Comparison of ENCODE assay signal across 9 cellular contexts in genomic region chr9:98944130-98945074, GRCh38. TPM values are rescaled to one million over a fixed set of nuclear protein-coding genes. Genes with fewer than 3 reads are reported as not detected.
DNase-seq lines count a peak whose midpoint lies in the region; ATAC-seq, FAIRE-seq and TF ChIP-seq lines count a peak whose summit lies in the region.
"Had no signal": no experiment of that assay in that cellular context is flagged by ENCODE, and none has a peak within 500 bp of the region (broad histone marks: within the 10 kb centered on the region; RNA-seq: fewer than 3 reads in every experiment).

No MANE protein-coding gene starts in this region.

- POLR2A ChIA-PET in HepG2 (lab: Yijun Ruan, JAX): no interaction called here

- DNase-seq in right lobe of liver (no peak), HepG2 (ENCODE audit: low spot score) (no peak), mucosa of descending colon (peak in 2 of 3 donors; percentile 31 to 52), aorta (peak; percentile 57 to 85)
- DNase-seq in central memory CD8-positive, alpha-beta T cell (ENCODE audit: low spot score in 2 of 2): no peak
- no peak for DNase-seq in activated T-helper 2 cell treated with anti-CD3 and anti-CD28 coated beads, Interferon-gamma antibody, Interleukin-2, Interleukin-4, amounts not matched to agents 10 μg/mL and 5 μg/mL and 100 μg/mL, durations not matched to agents 14 hours and 24 hours and 36 hours (ENCODE audit: low spot score)

- H3K4me3 ChIP-seq in right lobe of liver: peak overlapping the region in 2 of 3 donors; percentile 11 to 12
- no peak overlapping the region for H3K4me3 ChIP-seq in HepG2 (replicated peaks in 1 of 3; ENCODE audit: insufficient read depth in 1 of 3, low read depth in 2 of 3, low read length in 3 of 3)
- H3K4me3 ChIP-seq in mucosa of descending colon: no peak overlapping the region
- H3K4me3 ChIP-seq in aorta (ENCODE audit: low read length in 2 of 2): peak overlapping the region; percentile 39 to 47

- FAIRE-seq in HepG2 (lab: Jason Lieb, UNC): no peak
- FAIRE-seq: GM18507 had no signal

- H3K36me3 ChIP-seq in right lobe of liver: no peaks in the 10 kb centered on the region
- H3K36me3 ChIP-seq in HepG2 (replicated peaks in 1 of 2; ENCODE audit: control insufficient read depth in 1 of 2, insufficient read depth in 2 of 2, low read length in 2 of 2): no peaks in the 10 kb centered on the region
- H3K36me3 ChIP-seq in mucosa of descending colon (ENCODE audit: low read depth): no peaks in the 10 kb centered on the region
- no peaks in the 10 kb centered on the region for H3K36me3 ChIP-seq in aorta (ENCODE audit: control insufficient read depth in 1 of 2, insufficient read depth in 2 of 2, low read length in 1 of 2)

- in situ Hi-C loops in HepG2 (cut with HindIII; ENCODE audit: extremely low pct_ligation_motif_present, low pct_unique_long_range_greater_than_20kb): no loop called here

- H3K4me1 Mint-ChIP-seq in central memory CD8-positive, alpha-beta T cell: peaks cover 4% of the 10 kb centered on the region
- no peaks in the 10 kb centered on the region for H3K4me1 Mint-ChIP-seq in activated T-helper 2 cell treated with anti-CD3 and anti-CD28 coated beads, Interferon-gamma antibody, Interleukin-2, Interleukin-4, amounts not matched to agents 10 μg/mL and 5 μg/mL and 100 μg/mL, durations not matched to agents 14 hours and 24 hours and 36 hours (ENCODE audit: low read depth)

- no peak for ATAC-seq in right lobe of liver
- no peak for ATAC-seq in HepG2
- ATAC-seq in central memory CD8-positive, alpha-beta T cell (replicated peaks; ENCODE audit: extremely low read depth, poor library complexity, severe bottlenecking): no peak
- peak; percentile 22 for ATAC-seq in mucosa of descending colon
- peak; percentile 63 for ATAC-seq in aorta (ENCODE audit: low FRiP score)
- no peak for ATAC-seq in HG03469 (IDR thresholded peaks at IDR 0.05; ENCODE audit: unreplicated experiment)
- no peak for ATAC-seq in HG03342 (IDR thresholded peaks at IDR 0.05; ENCODE audit: unreplicated experiment)

- 11% methylated on average over 31 of the region's 49 CpGs for WGBS in right lobe of liver (ENCODE audit: insufficient coverage, low coverage, low lambda C conversion rate, missing lambda C conversion rate)
- 34% methylated on average over 18 of the region's 49 CpGs for WGBS in HepG2 (ENCODE audit: low lambda C conversion rate)
- WGBS in aorta, 2 donors: 6 to 7% methylated on average over 49 of the region's 49 CpGs

- H3K27ac Mint-ChIP-seq in central memory CD8-positive, alpha-beta T cell (ENCODE audit: low read depth): no peak overlapping the region
- no peak overlapping the region for H3K27ac Mint-ChIP-seq in activated T-helper 2 cell treated with anti-CD3 and anti-CD28 coated beads, Interferon-gamma antibody, Interleukin-2, Interleukin-4, amounts not matched to agents 10 μg/mL and 5 μg/mL and 100 μg/mL, durations not matched to agents 14 hours and 24 hours and 36 hours

- no TSS peak for BruUV-seq in HepG2 (replicated peaks; lab: Mats Ljungman, UMichigan)

- no peak overlapping the region for H3K9ac ChIP-seq in HepG2 (ENCODE audit: insufficient read depth, low read depth, low read length)

- no peaks in the 10 kb centered on the region for H4K20me1 ChIP-seq in HepG2 (ENCODE audit: insufficient read depth, low read length)

- H3K4me2 ChIP-seq in HepG2 (ENCODE audit: low read depth, low read length): no peak overlapping the region

- H2AFZ ChIP-seq in HepG2 (ENCODE audit: low read length): no peak overlapping the region

- no peaks in the 10 kb centered on the region for H3K36me3 Mint-ChIP-seq in central memory CD8-positive, alpha-beta T cell (ENCODE audit: insufficient read depth)
- H3K36me3 Mint-ChIP-seq in activated T-helper 2 cell treated with anti-CD3 and anti-CD28 coated beads, Interferon-gamma antibody, Interleukin-2, Interleukin-4, amounts not matched to agents 10 μg/mL and 5 μg/mL and 100 μg/mL, durations not matched to agents 14 hours and 24 hours and 36 hours (ENCODE audit: low read depth): no peaks in the 10 kb centered on the region

- H3K9me3 ChIP-seq in right lobe of liver: no peaks in the 10 kb centered on the region
- no peaks in the 10 kb centered on the region for H3K9me3 ChIP-seq in HepG2 (ENCODE audit: low read length)
- no peaks in the 10 kb centered on the region for H3K9me3 ChIP-seq in mucosa of descending colon
- no peaks in the 10 kb centered on the region for H3K9me3 ChIP-seq in aorta (ENCODE audit: control insufficient read depth, low read length)

- H3K4me3 Mint-ChIP-seq in central memory CD8-positive, alpha-beta T cell: peak overlapping the region; percentile 52
- no peak overlapping the region for H3K4me3 Mint-ChIP-seq in activated T-helper 2 cell treated with anti-CD3 and anti-CD28 coated beads, Interferon-gamma antibody, Interleukin-2, Interleukin-4, amounts not matched to agents 10 μg/mL and 5 μg/mL and 100 μg/mL, durations not matched to agents 14 hours and 24 hours and 36 hours (ENCODE audit: low read depth)

- no peaks in the 10 kb centered on the region for H3K79me2 ChIP-seq in HepG2 (ENCODE audit: insufficient read depth, low read length)

- intact Hi-C loops in right lobe of liver (cut with DNase I): no loop called here
- intact Hi-C loops in HepG2 (cut with micrococcal nuclease; ENCODE audit: unreplicated experiment): no loop called here
- intact Hi-C loops in mucosa of descending colon (cut with DNase I, micrococcal nuclease): no loop called here
- intact Hi-C loops in aorta (cut with DNase I): no loop called here
- intact Hi-C loops in activated T-helper 2 cell treated with anti-CD3 and anti-CD28 coated beads, Interferon-gamma antibody, Interleukin-2, Interleukin-4, amounts not matched to agents 10 μg/mL and 5 μg/mL and 100 μg/mL, durations not matched to agents 14 hours and 24 hours and 36 hours (cut with micrococcal nuclease): loop anchor here (10.0 kb wide), 1 partner anchor 240 kb away; the partner anchor contains the start of gene GABBR2

- no peaks in the 10 kb centered on the region for H3K9me3 Mint-ChIP-seq in central memory CD8-positive, alpha-beta T cell
- no peaks in the 10 kb centered on the region for H3K9me3 Mint-ChIP-seq in activated T-helper 2 cell treated with anti-CD3 and anti-CD28 coated beads, Interferon-gamma antibody, Interleukin-2, Interleukin-4, amounts not matched to agents 10 μg/mL and 5 μg/mL and 100 μg/mL, durations not matched to agents 14 hours and 24 hours and 36 hours

- H3K27me3 ChIP-seq in right lobe of liver: peaks cover 0 to 15% of the 10 kb centered on the region in 2 donors
- H3K27me3 ChIP-seq in HepG2 (ENCODE audit: control insufficient read depth in 1 of 2, insufficient read depth in 2 of 2, low read length in 2 of 2): peaks cover 0 to 22% of the 10 kb centered on the region in 2 experiments; a peak in 3 of 5 replicates
- no peaks in the 10 kb centered on the region for H3K27me3 ChIP-seq in aorta (ENCODE audit: control insufficient read depth in 1 of 2, insufficient read depth in 2 of 2, low read length in 1 of 2)

- TF ChIP-seq RAD21 in HepG2 (CRISPR knock-in tag; IDR thresholded peaks at IDR 0.05): no peak

- H3K4me1 ChIP-seq in right lobe of liver (peaks cover 0 to 7% (median 0%) of the 10 kb centered on the region in 4 donors), HepG2 (ENCODE audit: insufficient read depth, low read length) (no peaks in the 10 kb centered on the region), mucosa of descending colon (ENCODE audit: low read depth) (no peaks in the 10 kb centered on the region), aorta (ENCODE audit: control insufficient read depth in 1 of 2, insufficient read depth in 2 of 2, low read length in 2 of 2) (no peaks in the 10 kb centered on the region)

- no peak for TF ChIP-seq POLR2A in right lobe of liver (IDR thresholded peaks at IDR 0.05)
- no peak for TF ChIP-seq POLR2A in HepG2 (IDR thresholded peaks at IDR 0.05; ENCODE audit: insufficient read depth in 1 of 2, low read depth in 2 of 2, low read length in 2 of 2)

- TF ChIP-seq EP300 in HepG2 (IDR thresholded peaks at IDR 0.05; ENCODE audit: low read depth in 2 of 2, low read length in 2 of 2) (no peak), HepG2 (CRISPR knock-in tag; IDR thresholded peaks at IDR 0.05; ENCODE audit: borderline replicate concordance) (no peak)

- TF ChIP-seq CTCF in right lobe of liver (IDR thresholded peaks at IDR 0.05): no peak
- no peak for TF ChIP-seq CTCF in HepG2 (CRISPR knock-in tag; IDR thresholded peaks at IDR 0.05)
- no peak for TF ChIP-seq CTCF in mucosa of descending colon (IDR thresholded peaks at IDR 0.05)

- CTCF ChIA-PET in HepG2 (lab: Yijun Ruan, JAX; ENCODE audit: low intra/inter-chr PET ratio, low total read pairs): no interaction called here

- peaks cover 87% of the 10 kb centered on the region for H3K27me3 Mint-ChIP-seq in central memory CD8-positive, alpha-beta T cell
- H3K27me3 Mint-ChIP-seq in activated T-helper 2 cell treated with anti-CD3 and anti-CD28 coated beads, Interferon-gamma antibody, Interleukin-2, Interleukin-4, amounts not matched to agents 10 μg/mL and 5 μg/mL and 100 μg/mL, durations not matched to agents 14 hours and 24 hours and 36 hours (ENCODE audit: low read depth): peaks cover 67% of the 10 kb centered on the region

- H3K27ac ChIP-seq in right lobe of liver (no peak overlapping the region), HepG2 (ENCODE audit: extremely low read length, insufficient read depth, low read length) (no peak overlapping the region), aorta (ENCODE audit: low read depth in 1 of 2, low read length in 2 of 2) (peak overlapping the region in 1 of 2 donors; percentile 4)

RNA-seq across cellular contexts. Expression of gene COL15A1, which starts 0.7 kb away (rescaled TPM):
- total RNA-seq in right lobe of liver: under 1 TPM in 4 of 6 experiments, not detected in 2; 0.07 to 0.58 (median 0.11) TPM
- not detected in 2 replicates for total RNA-seq in HepG2 (2016; rRNA removed; fragmentation: Illumina TruSeq; extraction: Trizol)
- total RNA-seq in HepG2 (2016; cell fraction: cytosol; rRNA removed; fragmentation: Illumina TruSeq; extraction: Trizol; ENCODE audit: low read depth): not detected in 2 replicates
- total RNA-seq in HepG2 (2016; cell fraction: insoluble cytoplasmic fraction; rRNA removed; fragmentation: Illumina TruSeq; extraction: Trizol): not detected in 2 replicates
- not detected in 2 replicates for total RNA-seq in HepG2 (2016; cell fraction: membrane; rRNA removed; fragmentation: Illumina TruSeq; extraction: Trizol)
- not detected in 2 replicates for total RNA-seq in HepG2 (2016; cell fraction: nucleus; rRNA removed; fragmentation: Illumina TruSeq; extraction: Trizol)
- polyA plus RNA-seq in HepG2 (2011; rRNA removed): not detected in 2 replicates
- not detected in 2 replicates for polyA plus RNA-seq in HepG2 (2011; cell fraction: cytosol; rRNA removed)
- not detected in 2 replicates for polyA plus RNA-seq in HepG2 (2011; cell fraction: nucleus; rRNA removed)
- polyA plus RNA-seq in HepG2 (2012): not detected in 2 replicates
- not detected in 2 replicates for polyA plus RNA-seq in HepG2 (2016; cell fraction: cytosol; fragmentation: Illumina TruSeq; extraction: Trizol; ENCODE audit: low read depth)
- polyA plus RNA-seq in HepG2 (2016; cell fraction: insoluble cytoplasmic fraction; fragmentation: Illumina TruSeq; extraction: Trizol; ENCODE audit: low read depth): not detected in 2 replicates
- polyA plus RNA-seq in HepG2 (2016; cell fraction: membrane; fragmentation: Illumina TruSeq; extraction: Trizol; ENCODE audit: low read depth): not detected in 2 replicates
- polyA plus RNA-seq in HepG2 (2016; cell fraction: nucleus; fragmentation: Illumina TruSeq; extraction: Trizol; ENCODE audit: insufficient read depth, low read depth): not detected in 2 replicates
- polyA minus RNA-seq in HepG2 (2011; rRNA and poly(A)+ RNA removed; ENCODE audit: low replicate concordance): 2.3 TPM in 1 of 2 replicates, not detected in the other
- not detected in 2 replicates for polyA minus RNA-seq in HepG2 (2011; cell fraction: cytosol; rRNA and poly(A)+ RNA removed)
- not detected in 2 replicates for polyA minus RNA-seq in HepG2 (2011; cell fraction: nucleus; rRNA and poly(A)+ RNA removed)
- total RNA-seq in mucosa of descending colon: 10 to 100 TPM in 2 of 3 donors, 1 to 10 TPM in 1; 4.2 to 43.4 (median 11.2) TPM
- total RNA-seq in aorta: 100 to 1,000 TPM in 1 of 2 donors, 10 to 100 TPM in 1; 53.3 to 126 TPM
- 10 to 100 TPM in 1 of 2 donors, 1 to 10 TPM in 1; 6.3 to 19.6 TPM for polyA plus RNA-seq in aorta
- not detected in 2 replicates for total RNA-seq in activated T-helper 2 cell treated with anti-CD3 and anti-CD28 coated beads, Interferon-gamma antibody, Interleukin-2, Interleukin-4, amounts not matched to agents 10 μg/mL and 5 μg/mL and 100 μg/mL, durations not matched to agents 14 hours and 24 hours and 36 hours

Comparison
In these comparisons a context has a peak if more than half of its experiments do, and no peak if none do; other contexts are left out.
1. H3K4me3 ChIP-seq: peak in right lobe of liver (2 of 3) and aorta (2 of 2); none in HepG2 (0 of 3) and mucosa of descending colon (single experiment).
2. ATAC-seq: peak in mucosa of descending colon (single experiment) and aorta (single experiment); none in right lobe of liver (0 of 4), HepG2 (single experiment), central memory CD8-positive, alpha-beta T cell (single experiment), HG03469 (single experiment) and HG03342 (single experiment).
3. DNase-seq: peak in mucosa of descending colon (2 of 3) and aorta (2 of 2); none in right lobe of liver (0 of 3), HepG2 (single experiment), central memory CD8-positive, alpha-beta T cell (0 of 2) and activated T-helper 2 cell treated with anti-CD3 and anti-CD28 coated beads, Interferon-gamma antibody, Interleukin-2, Interleukin-4, amounts not matched to agents 10 μg/mL and 5 μg/mL and 100 μg/mL, durations not matched to agents 14 hours and 24 hours and 36 hours (single experiment).